ENCODE assay signal across 1 cellular context in the genomic region with DNA sequence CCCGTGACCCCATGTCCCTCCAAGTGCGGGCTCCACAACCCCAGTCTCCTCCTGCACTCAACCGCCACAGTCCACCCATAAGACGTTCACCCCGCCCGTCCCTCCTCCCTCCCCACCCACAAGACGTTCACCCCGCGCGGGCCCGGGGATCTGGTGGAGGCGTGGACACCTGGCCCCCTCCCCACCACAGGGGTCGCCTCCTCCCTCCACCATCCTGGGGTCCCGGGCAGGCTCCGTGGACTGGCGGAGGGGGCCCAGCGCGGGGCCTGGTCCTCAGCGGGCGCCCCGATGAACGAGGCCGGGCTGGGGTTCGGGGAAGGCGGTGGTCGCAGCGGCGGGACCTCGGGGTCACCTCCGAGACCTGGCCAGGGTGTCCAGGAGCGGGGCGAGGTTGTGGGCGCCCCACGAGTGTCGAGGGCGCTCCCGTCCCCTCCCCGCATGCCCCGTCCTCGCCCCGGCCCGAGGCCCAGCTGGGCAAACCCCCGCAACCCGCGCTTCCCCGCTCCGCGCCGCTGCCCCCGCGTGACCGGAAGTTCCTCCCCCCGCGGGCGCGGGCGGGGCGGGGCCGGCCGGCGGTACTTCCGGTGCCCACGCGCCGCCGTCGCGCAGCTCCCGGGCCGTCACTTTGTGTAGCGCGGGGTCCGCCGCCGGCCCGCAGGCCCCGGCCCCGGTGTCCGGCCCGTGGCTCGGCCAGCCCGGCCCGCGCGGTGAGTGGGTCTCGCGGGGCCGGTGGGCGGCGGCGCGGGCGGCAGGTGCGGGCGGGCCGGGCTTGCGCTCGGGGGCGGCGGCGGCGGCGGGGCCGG.
A peak's percentile ranks its signal among the peaks of the same experiment; 100 is the strongest.
TF ChIP-seq lines count a peak whose summit lies in the region.

A gene (plus strand): TSS at position 578 of the 803 bp plus-strand sequence. CDS start 5,092 bp downstream, outside the sequence.

TF ChIP-seq in HepG2, 621 proteins besides CTCF, POLR2A, EP300 and RAD21 (continued from another document and continues in another):
- TF ChIP-seq, protein P1, sequence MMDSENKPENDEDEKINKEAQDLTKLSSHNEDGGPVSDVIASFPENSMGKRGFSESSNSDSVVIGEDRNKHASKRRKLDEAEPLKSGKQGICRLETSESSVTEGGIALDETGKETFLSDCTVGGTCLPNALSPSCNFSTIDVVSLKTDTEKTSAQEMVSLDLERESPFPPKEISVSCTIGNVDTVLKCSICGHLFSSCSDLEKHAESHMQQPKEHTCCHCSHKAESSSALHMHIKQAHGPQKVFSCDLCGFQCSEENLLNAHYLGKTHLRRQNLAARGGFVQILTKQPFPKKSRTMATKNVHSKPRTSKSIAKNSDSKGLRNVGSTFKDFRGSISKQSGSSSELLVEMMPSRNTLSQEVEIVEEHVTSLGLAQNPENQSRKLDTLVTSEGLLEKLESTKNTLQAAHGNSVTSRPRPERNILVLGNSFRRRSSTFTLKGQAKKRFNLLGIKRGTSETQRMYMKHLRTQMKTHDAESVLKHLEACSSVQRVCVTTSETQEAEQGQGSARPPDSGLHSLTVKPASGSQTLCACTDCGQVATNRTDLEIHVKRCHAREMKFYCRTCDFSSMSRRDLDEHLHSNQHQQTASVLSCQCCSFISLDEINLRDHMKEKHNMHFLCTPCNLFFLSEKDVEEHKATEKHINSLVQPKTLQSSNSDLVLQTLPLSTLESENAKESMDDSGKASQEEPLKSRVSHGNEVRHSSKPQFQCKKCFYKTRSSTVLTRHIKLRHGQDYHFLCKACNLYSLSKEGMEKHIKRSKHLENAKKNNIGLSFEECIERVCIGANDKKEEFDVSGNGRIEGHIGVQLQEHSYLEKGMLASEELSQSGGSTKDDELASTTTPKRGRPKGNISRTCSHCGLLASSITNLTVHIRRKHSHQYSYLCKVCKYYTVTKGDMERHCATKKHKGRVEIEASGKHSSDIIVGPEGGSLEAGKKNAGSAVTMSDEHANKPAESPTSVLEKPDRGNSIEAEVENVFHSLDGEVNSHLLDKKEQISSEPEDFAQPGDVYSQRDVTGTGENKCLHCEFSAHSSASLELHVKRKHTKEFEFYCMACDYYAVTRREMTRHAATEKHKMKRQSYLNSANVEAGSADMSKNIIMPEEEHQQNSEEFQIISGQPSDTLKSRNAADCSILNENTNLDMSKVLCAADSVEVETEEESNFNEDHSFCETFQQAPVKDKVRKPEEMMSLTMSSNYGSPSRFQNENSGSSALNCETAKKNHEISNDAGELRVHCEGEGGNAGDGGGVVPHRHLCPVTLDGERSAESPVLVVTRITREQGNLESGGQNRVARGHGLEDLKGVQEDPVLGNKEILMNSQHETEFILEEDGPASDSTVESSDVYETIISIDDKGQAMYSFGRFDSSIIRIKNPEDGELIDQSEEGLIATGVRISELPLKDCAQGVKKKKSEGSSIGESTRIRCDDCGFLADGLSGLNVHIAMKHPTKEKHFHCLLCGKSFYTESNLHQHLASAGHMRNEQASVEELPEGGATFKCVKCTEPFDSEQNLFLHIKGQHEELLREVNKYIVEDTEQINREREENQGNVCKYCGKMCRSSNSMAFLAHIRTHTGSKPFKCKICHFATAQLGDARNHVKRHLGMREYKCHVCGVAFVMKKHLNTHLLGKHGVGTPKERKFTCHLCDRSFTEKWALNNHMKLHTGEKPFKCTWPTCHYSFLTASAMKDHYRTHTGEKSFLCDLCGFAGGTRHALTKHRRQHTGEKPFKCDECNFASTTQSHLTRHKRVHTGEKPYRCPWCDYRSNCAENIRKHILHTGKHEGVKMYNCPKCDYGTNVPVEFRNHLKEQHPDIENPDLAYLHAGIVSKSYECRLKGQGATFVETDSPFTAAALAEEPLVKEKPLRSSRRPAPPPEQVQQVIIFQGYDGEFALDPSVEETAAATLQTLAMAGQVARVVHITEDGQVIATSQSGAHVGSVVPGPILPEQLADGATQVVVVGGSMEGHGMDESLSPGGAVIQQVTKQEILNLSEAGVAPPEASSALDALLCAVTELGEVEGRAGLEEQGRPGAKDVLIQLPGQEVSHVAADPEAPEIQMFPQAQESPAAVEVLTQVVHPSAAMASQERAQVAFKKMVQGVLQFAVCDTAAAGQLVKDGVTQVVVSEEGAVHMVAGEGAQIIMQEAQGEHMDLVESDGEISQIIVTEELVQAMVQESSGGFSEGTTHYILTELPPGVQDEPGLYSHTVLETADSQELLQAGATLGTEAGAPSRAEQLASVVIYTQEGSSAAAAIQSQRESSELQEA (CRISPR knock-in tag; IDR thresholded peaks at IDR 0.05; ENCODE audit: not compliant biosample characterization), result peak; percentile 21
- TF ChIP-seq PAF1 (CRISPR knock-in tag; IDR thresholded peaks at IDR 0.05) (no peak), BHLHE40 (IDR thresholded peaks at IDR 0.05; ENCODE audit: low read length) (no peak), ZNF776 (CRISPR knock-in tag; IDR thresholded peaks at IDR 0.05) (peak; percentile 46; the same call in 1 of the 2 replicates), GTF2F1 (IDR thresholded peaks at IDR 0.05; ENCODE audit: low read length) (no peak), ZNF558 (CRISPR knock-in tag; IDR thresholded peaks at IDR 0.05; ENCODE audit: borderline replicate concordance) (peak; percentile 52; the same call in 1 of the 2 replicates), TBX2 (CRISPR knock-in tag; IDR thresholded peaks at IDR 0.05; ENCODE audit: borderline replicate concordance) (0 out of 2 replicates have a peak, but pooled peaks have one; percentile 19), SMAD9 (CRISPR knock-in tag; IDR thresholded peaks at IDR 0.05) (no peak), NCOA2 (CRISPR knock-in tag; IDR thresholded peaks at IDR 0.05) (no peak), GABPB1 (CRISPR knock-in tag; IDR thresholded peaks at IDR 0.05) (peak; percentile 86), FOXC1 (CRISPR knock-in tag; IDR thresholded peaks at IDR 0.05; ENCODE audit: borderline replicate concordance) (no peak; the same call in 1 of the 2 replicates), SYNCRIP (IDR thresholded peaks at IDR 0.05; ENCODE audit: insufficient read depth, low read depth, low read length) (no peak), TP53 (CRISPR knock-in tag; conservative IDR thresholded peaks at IDR 0.05) (no peak), MXI1 (IDR thresholded peaks at IDR 0.05; ENCODE audit: borderline replicate concordance, low read depth, low read length) (no peak; the same call in 2 of the 3 replicates), ZNF160 (CRISPR knock-in tag; IDR thresholded peaks at IDR 0.05) (no peak), SNAPC2 (CRISPR knock-in tag; IDR thresholded peaks at IDR 0.05) (no peak), FOXK2 (IDR thresholded peaks at IDR 0.05) (no peak), ZNF496 (CRISPR knock-in tag; IDR thresholded peaks at IDR 0.05; ENCODE audit: insufficient replicate concordance) (no peak), JUNB (CRISPR knock-in tag; IDR thresholded peaks at IDR 0.05; ENCODE audit: borderline replicate concordance) (no peak), THAP11 (CRISPR knock-in tag; IDR thresholded peaks at IDR 0.05) (peak; percentile 57; the same call in 1 of the 2 replicates), ZSCAN20 (CRISPR knock-in tag; IDR thresholded peaks at IDR 0.05; ENCODE audit: borderline replicate concordance) (peak; percentile 20; the same call in 1 of the 2 replicates), GTF3A (CRISPR knock-in tag; conservative IDR thresholded peaks at IDR 0.05) (no peak), SSRP1 (CRISPR knock-in tag; IDR thresholded peaks at IDR 0.05) (no peak), TBX3 (IDR thresholded peaks at IDR 0.05; ENCODE audit: borderline replicate concordance) (no peak), HNRNPLL (IDR thresholded peaks at IDR 0.05; ENCODE audit: low read depth, low read length, poor library complexity, severe bottlenecking) (no peak), ONECUT2 (CRISPR knock-in tag; IDR thresholded peaks at IDR 0.05) (no peak), ZNF619 (CRISPR knock-in tag; IDR thresholded peaks at IDR 0.05) (no peak), ZNF33B (CRISPR knock-in tag; IDR thresholded peaks at IDR 0.05) (peak; percentile 52; the same call in 1 of the 2 replicates), ZFX (CRISPR knock-in tag; IDR thresholded peaks at IDR 0.05; ENCODE audit: low read depth) (peak; percentile 52), ZFY (CRISPR knock-in tag; IDR thresholded peaks at IDR 0.05) (peak; percentile 69), FOXA1 (IDR thresholded peaks at IDR 0.05) (no peak), FOXA1 (CRISPR knock-in tag; IDR thresholded peaks at IDR 0.05) (no peak; the same call in 1 of the 2 replicates), ZNF720 (CRISPR knock-in tag; IDR thresholded peaks at IDR 0.05) (no peak), ZSCAN9 (CRISPR knock-in tag; IDR thresholded peaks at IDR 0.05; ENCODE audit: borderline replicate concordance) (no peak), KDM1A (CRISPR knock-in tag; IDR thresholded peaks at IDR 0.05) (no peak), ZNF567 (CRISPR knock-in tag; IDR thresholded peaks at IDR 0.05; ENCODE audit: borderline replicate concordance) (no peak), AGO1 (IDR thresholded peaks at IDR 0.05; ENCODE audit: low read depth, low read length, poor library complexity, severe bottlenecking) (no peak), ZNF326 (CRISPR knock-in tag; IDR thresholded peaks at IDR 0.05; ENCODE audit: borderline replicate concordance) (no peak), CENPX (CRISPR knock-in tag; IDR thresholded peaks at IDR 0.05) (no peak), ZNF12 (CRISPR knock-in tag; IDR thresholded peaks at IDR 0.05) (no peak), ZNF775 (CRISPR knock-in tag; IDR thresholded peaks at IDR 0.05; ENCODE audit: borderline replicate concordance) (no peak), ZNF589 (CRISPR knock-in tag; conservative IDR thresholded peaks at IDR 0.05) (no peak), RBFOX2 (IDR thresholded peaks at IDR 0.05; ENCODE audit: low read depth, low read length) (peak; percentile 69; the same call in 1 of the 2 replicates), KAT7 (CRISPR knock-in tag; IDR thresholded peaks at IDR 0.05; ENCODE audit: borderline replicate concordance) (no peak)
- TF ChIP-seq, protein P2, sequence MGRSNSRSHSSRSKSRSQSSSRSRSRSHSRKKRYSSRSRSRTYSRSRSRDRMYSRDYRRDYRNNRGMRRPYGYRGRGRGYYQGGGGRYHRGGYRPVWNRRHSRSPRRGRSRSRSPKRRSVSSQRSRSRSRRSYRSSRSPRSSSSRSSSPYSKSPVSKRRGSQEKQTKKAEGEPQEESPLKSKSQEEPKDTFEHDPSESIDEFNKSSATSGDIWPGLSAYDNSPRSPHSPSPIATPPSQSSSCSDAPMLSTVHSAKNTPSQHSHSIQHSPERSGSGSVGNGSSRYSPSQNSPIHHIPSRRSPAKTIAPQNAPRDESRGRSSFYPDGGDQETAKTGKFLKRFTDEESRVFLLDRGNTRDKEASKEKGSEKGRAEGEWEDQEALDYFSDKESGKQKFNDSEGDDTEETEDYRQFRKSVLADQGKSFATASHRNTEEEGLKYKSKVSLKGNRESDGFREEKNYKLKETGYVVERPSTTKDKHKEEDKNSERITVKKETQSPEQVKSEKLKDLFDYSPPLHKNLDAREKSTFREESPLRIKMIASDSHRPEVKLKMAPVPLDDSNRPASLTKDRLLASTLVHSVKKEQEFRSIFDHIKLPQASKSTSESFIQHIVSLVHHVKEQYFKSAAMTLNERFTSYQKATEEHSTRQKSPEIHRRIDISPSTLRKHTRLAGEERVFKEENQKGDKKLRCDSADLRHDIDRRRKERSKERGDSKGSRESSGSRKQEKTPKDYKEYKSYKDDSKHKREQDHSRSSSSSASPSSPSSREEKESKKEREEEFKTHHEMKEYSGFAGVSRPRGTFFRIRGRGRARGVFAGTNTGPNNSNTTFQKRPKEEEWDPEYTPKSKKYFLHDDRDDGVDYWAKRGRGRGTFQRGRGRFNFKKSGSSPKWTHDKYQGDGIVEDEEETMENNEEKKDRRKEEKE (IDR thresholded peaks at IDR 0.05), result no peak
- TF ChIP-seq, protein P3, sequence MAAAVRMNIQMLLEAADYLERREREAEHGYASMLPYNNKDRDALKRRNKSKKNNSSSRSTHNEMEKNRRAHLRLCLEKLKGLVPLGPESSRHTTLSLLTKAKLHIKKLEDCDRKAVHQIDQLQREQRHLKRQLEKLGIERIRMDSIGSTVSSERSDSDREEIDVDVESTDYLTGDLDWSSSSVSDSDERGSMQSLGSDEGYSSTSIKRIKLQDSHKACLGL (CRISPR knock-in tag; IDR thresholded peaks at IDR 0.05), result peak; percentile 46; the same call in 1 of the 2 replicates
- TF ChIP-seq, protein P4, sequence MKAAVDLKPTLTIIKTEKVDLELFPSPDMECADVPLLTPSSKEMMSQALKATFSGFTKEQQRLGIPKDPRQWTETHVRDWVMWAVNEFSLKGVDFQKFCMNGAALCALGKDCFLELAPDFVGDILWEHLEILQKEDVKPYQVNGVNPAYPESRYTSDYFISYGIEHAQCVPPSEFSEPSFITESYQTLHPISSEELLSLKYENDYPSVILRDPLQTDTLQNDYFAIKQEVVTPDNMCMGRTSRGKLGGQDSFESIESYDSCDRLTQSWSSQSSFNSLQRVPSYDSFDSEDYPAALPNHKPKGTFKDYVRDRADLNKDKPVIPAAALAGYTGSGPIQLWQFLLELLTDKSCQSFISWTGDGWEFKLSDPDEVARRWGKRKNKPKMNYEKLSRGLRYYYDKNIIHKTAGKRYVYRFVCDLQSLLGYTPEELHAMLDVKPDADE (CRISPR knock-in tag; IDR thresholded peaks at IDR 0.05), result no peak
- TF ChIP-seq, protein P5, sequence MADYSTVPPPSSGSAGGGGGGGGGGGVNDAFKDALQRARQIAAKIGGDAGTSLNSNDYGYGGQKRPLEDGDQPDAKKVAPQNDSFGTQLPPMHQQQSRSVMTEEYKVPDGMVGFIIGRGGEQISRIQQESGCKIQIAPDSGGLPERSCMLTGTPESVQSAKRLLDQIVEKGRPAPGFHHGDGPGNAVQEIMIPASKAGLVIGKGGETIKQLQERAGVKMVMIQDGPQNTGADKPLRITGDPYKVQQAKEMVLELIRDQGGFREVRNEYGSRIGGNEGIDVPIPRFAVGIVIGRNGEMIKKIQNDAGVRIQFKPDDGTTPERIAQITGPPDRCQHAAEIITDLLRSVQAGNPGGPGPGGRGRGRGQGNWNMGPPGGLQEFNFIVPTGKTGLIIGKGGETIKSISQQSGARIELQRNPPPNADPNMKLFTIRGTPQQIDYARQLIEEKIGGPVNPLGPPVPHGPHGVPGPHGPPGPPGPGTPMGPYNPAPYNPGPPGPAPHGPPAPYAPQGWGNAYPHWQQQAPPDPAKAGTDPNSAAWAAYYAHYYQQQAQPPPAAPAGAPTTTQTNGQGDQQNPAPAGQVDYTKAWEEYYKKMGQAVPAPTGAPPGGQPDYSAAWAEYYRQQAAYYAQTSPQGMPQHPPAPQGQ (CRISPR knock-in tag; IDR thresholded peaks at IDR 0.05; ENCODE audit: borderline replicate concordance), result no peak
- TF ChIP-seq, protein P6, sequence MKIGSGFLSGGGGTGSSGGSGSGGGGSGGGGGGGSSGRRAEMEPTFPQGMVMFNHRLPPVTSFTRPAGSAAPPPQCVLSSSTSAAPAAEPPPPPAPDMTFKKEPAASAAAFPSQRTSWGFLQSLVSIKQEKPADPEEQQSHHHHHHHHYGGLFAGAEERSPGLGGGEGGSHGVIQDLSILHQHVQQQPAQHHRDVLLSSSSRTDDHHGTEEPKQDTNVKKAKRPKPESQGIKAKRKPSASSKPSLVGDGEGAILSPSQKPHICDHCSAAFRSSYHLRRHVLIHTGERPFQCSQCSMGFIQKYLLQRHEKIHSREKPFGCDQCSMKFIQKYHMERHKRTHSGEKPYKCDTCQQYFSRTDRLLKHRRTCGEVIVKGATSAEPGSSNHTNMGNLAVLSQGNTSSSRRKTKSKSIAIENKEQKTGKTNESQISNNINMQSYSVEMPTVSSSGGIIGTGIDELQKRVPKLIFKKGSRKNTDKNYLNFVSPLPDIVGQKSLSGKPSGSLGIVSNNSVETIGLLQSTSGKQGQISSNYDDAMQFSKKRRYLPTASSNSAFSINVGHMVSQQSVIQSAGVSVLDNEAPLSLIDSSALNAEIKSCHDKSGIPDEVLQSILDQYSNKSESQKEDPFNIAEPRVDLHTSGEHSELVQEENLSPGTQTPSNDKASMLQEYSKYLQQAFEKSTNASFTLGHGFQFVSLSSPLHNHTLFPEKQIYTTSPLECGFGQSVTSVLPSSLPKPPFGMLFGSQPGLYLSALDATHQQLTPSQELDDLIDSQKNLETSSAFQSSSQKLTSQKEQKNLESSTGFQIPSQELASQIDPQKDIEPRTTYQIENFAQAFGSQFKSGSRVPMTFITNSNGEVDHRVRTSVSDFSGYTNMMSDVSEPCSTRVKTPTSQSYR (CRISPR knock-in tag; IDR thresholded peaks at IDR 0.05; ENCODE audit: borderline replicate concordance), result no peak
